ENCODE assay signal across 1 cellular context in the genomic region with DNA sequence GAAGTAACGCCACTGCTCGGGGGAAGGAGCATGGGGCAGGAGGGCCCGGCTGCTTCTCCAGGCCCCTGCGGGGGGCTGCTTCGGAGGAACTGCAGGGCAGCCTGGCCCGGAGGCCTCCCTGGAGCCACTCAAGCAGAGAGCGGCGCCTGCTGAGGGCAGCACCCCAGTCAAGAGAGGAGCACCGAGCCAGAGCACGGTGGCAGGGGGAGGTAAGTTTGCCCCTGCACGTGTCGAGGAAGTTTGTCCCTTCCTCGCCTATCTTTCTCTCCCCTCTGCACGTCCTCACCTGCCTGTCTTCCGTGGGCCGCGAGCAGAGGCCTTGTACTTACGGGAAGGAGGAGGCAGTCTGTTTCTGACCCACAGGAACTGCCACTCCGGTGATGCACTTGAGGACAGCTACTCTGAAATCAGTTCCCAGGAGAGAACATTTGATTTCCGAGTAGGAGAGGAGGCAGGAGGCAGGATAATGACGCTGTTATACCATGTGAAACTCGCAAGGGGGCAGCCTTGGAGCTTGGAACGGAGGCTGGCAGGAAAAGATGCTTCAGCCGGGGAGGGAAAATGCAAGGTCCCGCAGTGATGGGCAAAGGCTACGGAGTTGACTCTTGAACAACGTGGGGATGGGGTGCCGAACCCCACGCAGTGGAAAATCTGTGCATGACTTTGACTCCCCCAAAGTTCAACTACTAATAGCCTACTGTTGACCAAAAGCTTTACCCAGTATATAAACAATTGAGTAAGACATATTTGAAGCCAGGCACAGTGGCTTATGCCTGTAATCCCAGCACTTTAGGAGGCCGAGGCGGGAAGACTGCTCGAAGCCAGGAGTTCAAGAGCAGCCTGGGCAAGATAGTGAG.
TF ChIP-seq lines count a peak whose summit lies in the region.

No MANE protein-coding gene starts in this region.

TF ChIP-seq in GM12878, 131 proteins besides CTCF, POLR2A, EP300 and RAD21 (continued from another document):
- TF ChIP-seq, protein P1, sequence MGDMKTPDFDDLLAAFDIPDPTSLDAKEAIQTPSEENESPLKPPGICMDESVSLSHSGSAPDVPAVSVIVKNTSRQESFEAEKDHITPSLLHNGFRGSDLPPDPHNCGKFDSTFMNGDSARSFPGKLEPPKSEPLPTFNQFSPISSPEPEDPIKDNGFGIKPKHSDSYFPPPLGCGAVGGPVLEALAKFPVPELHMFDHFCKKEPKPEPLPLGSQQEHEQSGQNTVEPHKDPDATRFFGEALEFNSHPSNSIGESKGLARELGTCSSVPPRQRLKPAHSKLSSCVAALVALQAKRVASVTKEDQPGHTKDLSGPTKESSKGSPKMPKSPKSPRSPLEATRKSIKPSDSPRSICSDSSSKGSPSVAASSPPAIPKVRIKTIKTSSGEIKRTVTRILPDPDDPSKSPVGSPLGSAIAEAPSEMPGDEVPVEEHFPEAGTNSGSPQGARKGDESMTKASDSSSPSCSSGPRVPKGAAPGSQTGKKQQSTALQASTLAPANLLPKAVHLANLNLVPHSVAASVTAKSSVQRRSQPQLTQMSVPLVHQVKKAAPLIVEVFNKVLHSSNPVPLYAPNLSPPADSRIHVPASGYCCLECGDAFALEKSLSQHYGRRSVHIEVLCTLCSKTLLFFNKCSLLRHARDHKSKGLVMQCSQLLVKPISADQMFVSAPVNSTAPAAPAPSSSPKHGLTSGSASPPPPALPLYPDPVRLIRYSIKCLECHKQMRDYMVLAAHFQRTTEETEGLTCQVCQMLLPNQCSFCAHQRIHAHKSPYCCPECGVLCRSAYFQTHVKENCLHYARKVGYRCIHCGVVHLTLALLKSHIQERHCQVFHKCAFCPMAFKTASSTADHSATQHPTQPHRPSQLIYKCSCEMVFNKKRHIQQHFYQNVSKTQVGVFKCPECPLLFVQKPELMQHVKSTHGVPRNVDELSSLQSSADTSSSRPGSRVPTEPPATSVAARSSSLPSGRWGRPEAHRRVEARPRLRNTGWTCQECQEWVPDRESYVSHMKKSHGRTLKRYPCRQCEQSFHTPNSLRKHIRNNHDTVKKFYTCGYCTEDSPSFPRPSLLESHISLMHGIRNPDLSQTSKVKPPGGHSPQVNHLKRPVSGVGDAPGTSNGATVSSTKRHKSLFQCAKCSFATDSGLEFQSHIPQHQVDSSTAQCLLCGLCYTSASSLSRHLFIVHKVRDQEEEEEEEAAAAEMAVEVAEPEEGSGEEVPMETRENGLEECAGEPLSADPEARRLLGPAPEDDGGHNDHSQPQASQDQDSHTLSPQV (IDR thresholded peaks at IDR 0.05) = peak; percentile 33; the same call in 1 of the 2 replicates
- TF ChIP-seq SMAD5 (IDR thresholded peaks at IDR 0.05; ENCODE audit: low read depth) = no peak
- no peak for TF ChIP-seq CEBPB (IDR thresholded peaks at IDR 0.05; ENCODE audit: borderline replicate concordance in 1 of 2, low read depth in 2 of 2, low read length in 2 of 2)
- no peak for TF ChIP-seq YBX1 (IDR thresholded peaks at IDR 0.05)
- TF ChIP-seq MYB (IDR thresholded peaks at IDR 0.05; ENCODE audit: borderline replicate concordance, low read depth, low read length) = no peak
- peak; percentile 67; the same call in 1 of the 3 replicates for TF ChIP-seq POU2F2 (IDR thresholded peaks at IDR 0.05; ENCODE audit: borderline replicate concordance, low read depth, low read length)
- TF ChIP-seq RAD51 (IDR thresholded peaks at IDR 0.05) = no peak
- TF ChIP-seq, protein P2, sequence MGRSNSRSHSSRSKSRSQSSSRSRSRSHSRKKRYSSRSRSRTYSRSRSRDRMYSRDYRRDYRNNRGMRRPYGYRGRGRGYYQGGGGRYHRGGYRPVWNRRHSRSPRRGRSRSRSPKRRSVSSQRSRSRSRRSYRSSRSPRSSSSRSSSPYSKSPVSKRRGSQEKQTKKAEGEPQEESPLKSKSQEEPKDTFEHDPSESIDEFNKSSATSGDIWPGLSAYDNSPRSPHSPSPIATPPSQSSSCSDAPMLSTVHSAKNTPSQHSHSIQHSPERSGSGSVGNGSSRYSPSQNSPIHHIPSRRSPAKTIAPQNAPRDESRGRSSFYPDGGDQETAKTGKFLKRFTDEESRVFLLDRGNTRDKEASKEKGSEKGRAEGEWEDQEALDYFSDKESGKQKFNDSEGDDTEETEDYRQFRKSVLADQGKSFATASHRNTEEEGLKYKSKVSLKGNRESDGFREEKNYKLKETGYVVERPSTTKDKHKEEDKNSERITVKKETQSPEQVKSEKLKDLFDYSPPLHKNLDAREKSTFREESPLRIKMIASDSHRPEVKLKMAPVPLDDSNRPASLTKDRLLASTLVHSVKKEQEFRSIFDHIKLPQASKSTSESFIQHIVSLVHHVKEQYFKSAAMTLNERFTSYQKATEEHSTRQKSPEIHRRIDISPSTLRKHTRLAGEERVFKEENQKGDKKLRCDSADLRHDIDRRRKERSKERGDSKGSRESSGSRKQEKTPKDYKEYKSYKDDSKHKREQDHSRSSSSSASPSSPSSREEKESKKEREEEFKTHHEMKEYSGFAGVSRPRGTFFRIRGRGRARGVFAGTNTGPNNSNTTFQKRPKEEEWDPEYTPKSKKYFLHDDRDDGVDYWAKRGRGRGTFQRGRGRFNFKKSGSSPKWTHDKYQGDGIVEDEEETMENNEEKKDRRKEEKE (IDR thresholded peaks at IDR 0.05) = no peak
- TF ChIP-seq, protein P3, sequence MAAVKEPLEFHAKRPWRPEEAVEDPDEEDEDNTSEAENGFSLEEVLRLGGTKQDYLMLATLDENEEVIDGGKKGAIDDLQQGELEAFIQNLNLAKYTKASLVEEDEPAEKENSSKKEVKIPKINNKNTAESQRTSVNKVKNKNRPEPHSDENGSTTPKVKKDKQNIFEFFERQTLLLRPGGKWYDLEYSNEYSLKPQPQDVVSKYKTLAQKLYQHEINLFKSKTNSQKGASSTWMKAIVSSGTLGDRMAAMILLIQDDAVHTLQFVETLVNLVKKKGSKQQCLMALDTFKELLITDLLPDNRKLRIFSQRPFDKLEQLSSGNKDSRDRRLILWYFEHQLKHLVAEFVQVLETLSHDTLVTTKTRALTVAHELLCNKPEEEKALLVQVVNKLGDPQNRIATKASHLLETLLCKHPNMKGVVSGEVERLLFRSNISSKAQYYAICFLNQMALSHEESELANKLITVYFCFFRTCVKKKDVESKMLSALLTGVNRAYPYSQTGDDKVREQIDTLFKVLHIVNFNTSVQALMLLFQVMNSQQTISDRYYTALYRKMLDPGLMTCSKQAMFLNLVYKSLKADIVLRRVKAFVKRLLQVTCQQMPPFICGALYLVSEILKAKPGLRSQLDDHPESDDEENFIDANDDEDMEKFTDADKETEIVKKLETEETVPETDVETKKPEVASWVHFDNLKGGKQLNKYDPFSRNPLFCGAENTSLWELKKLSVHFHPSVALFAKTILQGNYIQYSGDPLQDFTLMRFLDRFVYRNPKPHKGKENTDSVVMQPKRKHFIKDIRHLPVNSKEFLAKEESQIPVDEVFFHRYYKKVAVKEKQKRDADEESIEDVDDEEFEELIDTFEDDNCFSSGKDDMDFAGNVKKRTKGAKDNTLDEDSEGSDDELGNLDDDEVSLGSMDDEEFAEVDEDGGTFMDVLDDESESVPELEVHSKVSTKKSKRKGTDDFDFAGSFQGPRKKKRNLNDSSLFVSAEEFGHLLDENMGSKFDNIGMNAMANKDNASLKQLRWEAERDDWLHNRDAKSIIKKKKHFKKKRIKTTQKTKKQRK (IDR thresholded peaks at IDR 0.05; ENCODE audit: low read depth, low read length) = no peak
- TF ChIP-seq, protein P4, sequence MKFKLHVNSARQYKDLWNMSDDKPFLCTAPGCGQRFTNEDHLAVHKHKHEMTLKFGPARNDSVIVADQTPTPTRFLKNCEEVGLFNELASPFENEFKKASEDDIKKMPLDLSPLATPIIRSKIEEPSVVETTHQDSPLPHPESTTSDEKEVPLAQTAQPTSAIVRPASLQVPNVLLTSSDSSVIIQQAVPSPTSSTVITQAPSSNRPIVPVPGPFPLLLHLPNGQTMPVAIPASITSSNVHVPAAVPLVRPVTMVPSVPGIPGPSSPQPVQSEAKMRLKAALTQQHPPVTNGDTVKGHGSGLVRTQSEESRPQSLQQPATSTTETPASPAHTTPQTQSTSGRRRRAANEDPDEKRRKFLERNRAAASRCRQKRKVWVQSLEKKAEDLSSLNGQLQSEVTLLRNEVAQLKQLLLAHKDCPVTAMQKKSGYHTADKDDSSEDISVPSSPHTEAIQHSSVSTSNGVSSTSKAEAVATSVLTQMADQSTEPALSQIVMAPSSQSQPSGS (IDR thresholded peaks at IDR 0.05; ENCODE audit: low read length) = no peak
- no peak for TF ChIP-seq CBX3 (IDR thresholded peaks at IDR 0.05; ENCODE audit: borderline replicate concordance, low read depth)
- TF ChIP-seq, protein P5, sequence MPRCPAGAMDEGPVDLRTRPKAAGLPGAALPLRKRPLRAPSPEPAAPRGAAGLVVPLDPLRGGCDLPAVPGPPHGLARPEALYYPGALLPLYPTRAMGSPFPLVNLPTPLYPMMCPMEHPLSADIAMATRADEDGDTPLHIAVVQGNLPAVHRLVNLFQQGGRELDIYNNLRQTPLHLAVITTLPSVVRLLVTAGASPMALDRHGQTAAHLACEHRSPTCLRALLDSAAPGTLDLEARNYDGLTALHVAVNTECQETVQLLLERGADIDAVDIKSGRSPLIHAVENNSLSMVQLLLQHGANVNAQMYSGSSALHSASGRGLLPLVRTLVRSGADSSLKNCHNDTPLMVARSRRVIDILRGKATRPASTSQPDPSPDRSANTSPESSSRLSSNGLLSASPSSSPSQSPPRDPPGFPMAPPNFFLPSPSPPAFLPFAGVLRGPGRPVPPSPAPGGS (IDR thresholded peaks at IDR 0.05; ENCODE audit: borderline replicate concordance, insufficient read depth, low read depth, low read length, poor library complexity, severe bottlenecking) = peak; percentile 32
- TF ChIP-seq NBN (IDR thresholded peaks at IDR 0.05) = peak; percentile 79; the same call in 1 of the 2 replicates
- TF ChIP-seq ZNF24 (IDR thresholded peaks at IDR 0.05) = no peak
- no peak for TF ChIP-seq EZH2 (IDR thresholded peaks at IDR 0.05; ENCODE audit: borderline replicate concordance, control insufficient read depth, low read depth, low read length)
- TF ChIP-seq KAT2A (conservative IDR thresholded peaks at IDR 0.05; ENCODE audit: control insufficient read depth, low read depth, low read length) = no peak
- no peak for TF ChIP-seq POLR2AphosphoS2 (IDR thresholded peaks at IDR 0.05; ENCODE audit: low read depth, low read length)
- TF ChIP-seq, protein P6, sequence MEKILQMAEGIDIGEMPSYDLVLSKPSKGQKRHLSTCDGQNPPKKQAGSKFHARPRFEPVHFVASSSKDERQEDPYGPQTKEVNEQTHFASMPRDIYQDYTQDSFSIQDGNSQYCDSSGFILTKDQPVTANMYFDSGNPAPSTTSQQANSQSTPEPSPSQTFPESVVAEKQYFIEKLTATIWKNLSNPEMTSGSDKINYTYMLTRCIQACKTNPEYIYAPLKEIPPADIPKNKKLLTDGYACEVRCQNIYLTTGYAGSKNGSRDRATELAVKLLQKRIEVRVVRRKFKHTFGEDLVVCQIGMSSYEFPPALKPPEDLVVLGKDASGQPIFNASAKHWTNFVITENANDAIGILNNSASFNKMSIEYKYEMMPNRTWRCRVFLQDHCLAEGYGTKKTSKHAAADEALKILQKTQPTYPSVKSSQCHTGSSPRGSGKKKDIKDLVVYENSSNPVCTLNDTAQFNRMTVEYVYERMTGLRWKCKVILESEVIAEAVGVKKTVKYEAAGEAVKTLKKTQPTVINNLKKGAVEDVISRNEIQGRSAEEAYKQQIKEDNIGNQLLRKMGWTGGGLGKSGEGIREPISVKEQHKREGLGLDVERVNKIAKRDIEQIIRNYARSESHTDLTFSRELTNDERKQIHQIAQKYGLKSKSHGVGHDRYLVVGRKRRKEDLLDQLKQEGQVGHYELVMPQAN (conservative IDR thresholded peaks at IDR 0.05) = 0 out of 2 replicates have a peak, but pooled peaks have one; percentile 41
- TF ChIP-seq LARP7 (IDR thresholded peaks at IDR 0.05) = peak; percentile 70
- no peak for TF ChIP-seq ZNF622 (IDR thresholded peaks at IDR 0.05)
